Comparison of ENCODE assay signal across 16 cellular contexts in the genomic region with DNA sequence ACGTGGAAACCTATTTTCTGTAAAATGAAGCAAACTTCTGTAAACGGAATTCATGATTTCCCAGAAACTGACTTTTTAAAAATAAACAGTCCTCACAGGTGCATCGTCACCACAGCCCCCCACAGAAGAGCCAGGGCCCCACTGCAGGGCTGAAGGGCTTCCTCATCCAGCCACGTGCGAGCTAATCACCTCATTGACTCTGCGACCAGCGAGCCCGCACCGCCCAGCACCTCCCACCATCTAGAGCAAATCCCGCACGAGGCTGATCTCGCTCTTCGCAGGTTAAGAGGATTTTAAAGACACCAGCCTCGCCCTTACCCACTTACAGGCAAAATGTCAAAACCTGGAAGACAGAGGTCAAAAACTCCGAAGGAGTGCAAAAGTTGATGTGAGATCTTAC. TPM values are rescaled to one million over a fixed set of nuclear protein-coding genes. Genes with fewer than 3 reads are reported as not detected.
DNase-seq lines count a peak whose midpoint lies in the region; ATAC-seq, FAIRE-seq and TF ChIP-seq lines count a peak whose summit lies in the region.
"Had no signal": no experiment of that assay in that cellular context is flagged by ENCODE, and none has a peak within 500 bp of the region (broad histone marks: within the 10 kb centered on the region; RNA-seq: fewer than 3 reads in every experiment).

No MANE protein-coding gene starts in this region.

- H4K20me1 ChIP-seq in K562 (replicated peaks; ENCODE audit: control insufficient read depth, insufficient read depth, low read length): no peaks in the 10 kb centered on the region

- no peaks in the 10 kb centered on the region for H3K27me3 Mint-ChIP-seq in Caco-2 (ENCODE audit: insufficient read depth, unreplicated experiment)
- H3K27me3 Mint-ChIP-seq in naive thymus-derived CD4-positive, alpha-beta T cell: peaks cover 24 to 43% (median 31%) of the 10 kb centered on the region in 5 donors

- no peak for ATAC-seq in K562
- ATAC-seq in naive thymus-derived CD4-positive, alpha-beta T cell: no peak
- ATAC-seq: sciatic nerve had no signal

- no peak overlapping the region for H3K4me2 ChIP-seq in K562 (ENCODE audit: insufficient read depth, low read length)

- BruUV-seq in Caco-2 (replicated peaks; lab: Mats Ljungman, UMichigan) (no TSS peak), K562 (replicated peaks; lab: Mats Ljungman, UMichigan) (no TSS peak)

- DNase-seq in Caco-2 (no peak), H7 (peak; percentile 74), K562 (ENCODE audit: extremely low read depth in 1 of 4, low spot score in 3 of 4) (peak in 1 of 4 experiments; percentile 8), AML-193 (lab: John Stamatoyannopoulos, UW) (no peak), GM13977 (ENCODE audit: low spot score) (no peak), NCI-H446 treated with DMSO at 0.1 percent for 48 hours (lab: John Stamatoyannopoulos, UW) (no peak), DMS114 treated with DMSO at 0.1 percent for 48 hours (lab: John Stamatoyannopoulos, UW; ENCODE audit: unreplicated experiment) (no peak)
- no peak for DNase-seq in naive thymus-derived CD4-positive, alpha-beta T cell
- DNase-seq: activated CD4-positive, CD25-positive, alpha-beta regulatory T cell treated with anti-CD3 and anti-CD28 coated beads, Interleukin-2, amount 50 U/mL, for 72 hours; NCI-H1417 treated with DMSO at 0.1 percent for 48 hours; stimulated activated naive CD4-positive, alpha-beta T cell had no signal

- no peak for TF ChIP-seq RAD21 in K562 (CRISPR knock-in tag; conservative IDR thresholded peaks at IDR 0.05 in 1 of 2, IDR thresholded peaks at IDR 0.05 in 1 of 2)

- H2AFZ ChIP-seq in K562 (ENCODE audit: low read depth, low read length): no peak overlapping the region

- TF ChIP-seq CTCF in Caco-2 (IDR thresholded peaks at IDR 0.05; ENCODE audit: insufficient read depth in 1 of 2, low read depth in 1 of 2, low read length in 1 of 2, severe bottlenecking in 1 of 2, unreplicated experiment in 1 of 2) (no peak), K562 (IDR thresholded peaks at IDR 0.05 in 2 of 3, conservative IDR thresholded peaks at IDR 0.05 in 1 of 3; ENCODE audit: insufficient read depth in 2 of 3, low read depth in 1 of 3, low read length in 3 of 3) (no peak), GM13977 (IDR thresholded peaks at IDR 0.05; ENCODE audit: extremely low read depth, insufficient read depth, missing control alignments) (no peak)

- POLR2A ChIA-PET in Caco-2 (lab: Charles Lee) (no interaction called here), K562 (lab: Yijun Ruan, JAX) (no interaction called here)
- POLR2A ChIA-PET in naive thymus-derived CD4-positive, alpha-beta T cell (lab: Charles Lee): no interaction called here

- H3K4me3 ChIP-seq in Caco-2 (ENCODE audit: low read depth, low read length) (no peak overlapping the region), H7 (ENCODE audit: insufficient read depth, low read depth, low read length) (no peak overlapping the region), K562 (no peak overlapping the region)
- H3K4me3 ChIP-seq in naive thymus-derived CD4-positive, alpha-beta T cell (ENCODE audit: low read length): no peak overlapping the region

- no peaks in the 10 kb centered on the region; the same call in 2 of the 3 replicates for H3K79me2 ChIP-seq in K562 (ENCODE audit: control insufficient read depth, insufficient read depth, low read length)

- H3K9me3 Mint-ChIP-seq in Caco-2 (ENCODE audit: unreplicated experiment): no peaks in the 10 kb centered on the region
- H3K9me3 Mint-ChIP-seq in naive thymus-derived CD4-positive, alpha-beta T cell: peaks cover 0 to 2% (median 0%) of the 10 kb centered on the region in 11 donors
- H3K9me3 Mint-ChIP-seq: activated T-helper 2 cell treated with anti-CD3 and anti-CD28 coated beads, Interferon-gamma antibody, Interleukin-2, Interleukin-4, amounts not matched to agents 10 μg/mL and 5 μg/mL and 100 μg/mL, durations not matched to agents 14 hours and 24 hours and 36 hours had no signal

- FAIRE-seq in K562 (lab: Jason Lieb, UNC): no peak
- FAIRE-seq: bronchial epithelial cell, endothelial cell of umbilical vein had no signal

- intact Hi-C loops in Caco-2 (cut with micrococcal nuclease; ENCODE audit: unreplicated experiment): loop anchor here (2.0 kb wide), 1 partner anchor 15 kb away; the partner anchor contains the start of gene PPP2R3B
- intact Hi-C loops in K562 (cut with micrococcal nuclease): no loop called here
- intact Hi-C loops in naive thymus-derived CD4-positive, alpha-beta T cell (cut with micrococcal nuclease): no loop called here

- H3K27me3 ChIP-seq in Caco-2 (replicated peaks; ENCODE audit: control insufficient read depth, insufficient read depth, low read length) (no peaks in the 10 kb centered on the region), H7 (ENCODE audit: control insufficient read depth, insufficient read depth, low read length) (peaks cover 19% of the 10 kb centered on the region), K562 (ENCODE audit: control insufficient read depth in 2 of 2, insufficient read depth in 2 of 2, low read length in 2 of 2) (no peaks in the 10 kb centered on the region)
- H3K27me3 ChIP-seq in naive thymus-derived CD4-positive, alpha-beta T cell (ENCODE audit: control insufficient read depth in 2 of 2, insufficient read depth in 2 of 2, low read length in 2 of 2): peaks cover 0 to 8% of the 10 kb centered on the region in 2 donors

- peaks cover 6% of the 10 kb centered on the region for H3K4me1 Mint-ChIP-seq in Caco-2 (ENCODE audit: low read depth, unreplicated experiment)
- H3K4me1 Mint-ChIP-seq in naive thymus-derived CD4-positive, alpha-beta T cell: peaks cover 16 to 43% (median 35%) of the 10 kb centered on the region in 7 donors

- in situ Hi-C loops in K562 (cut with MboI): no loop called here
- in situ Hi-C loops in GM13977 (cut with MboI; ENCODE audit: low pct_unique_long_range_greater_than_20kb, low sequenced_read_pairs, unreplicated experiment): no loop called here

- TF ChIP-seq EP300 in K562 (IDR thresholded peaks at IDR 0.05; ENCODE audit: low read length): no peak

- no peak for TF ChIP-seq POLR2A in K562 (conservative IDR thresholded peaks at IDR 0.05)

- no peak overlapping the region for H3K9ac ChIP-seq in K562 (ENCODE audit: insufficient read depth in 1 of 2, low read depth in 2 of 2, low read length in 2 of 2)

- no peak overlapping the region for H3K27ac Mint-ChIP-seq in Caco-2 (ENCODE audit: unreplicated experiment)
- H3K27ac Mint-ChIP-seq in naive thymus-derived CD4-positive, alpha-beta T cell: peak overlapping the region in 1 of 9 donors; percentile 55
- H3K27ac Mint-ChIP-seq: activated T-helper 2 cell treated with anti-CD3 and anti-CD28 coated beads, Interferon-gamma antibody, Interleukin-2, Interleukin-4, amounts not matched to agents 10 μg/mL and 5 μg/mL and 100 μg/mL, durations not matched to agents 14 hours and 24 hours and 36 hours had no signal

- no peaks in the 10 kb centered on the region for H3K9me3 ChIP-seq in Caco-2
- no peaks in the 10 kb centered on the region for H3K9me3 ChIP-seq in K562 (replicated peaks; ENCODE audit: control insufficient read depth, insufficient read depth, low read depth, low read length)
- H3K9me3 ChIP-seq in naive thymus-derived CD4-positive, alpha-beta T cell (ENCODE audit: control insufficient read depth in 2 of 3, low read length in 3 of 3): no peaks in the 10 kb centered on the region

- H3K36me3 ChIP-seq in Caco-2 (ENCODE audit: control insufficient read depth, insufficient read depth, low read length) (no peaks in the 10 kb centered on the region), H7 (replicated peaks; ENCODE audit: control insufficient read depth, insufficient read depth, low read length) (no peaks in the 10 kb centered on the region), K562 (ENCODE audit: control insufficient read depth, insufficient read depth, low read length) (no peaks in the 10 kb centered on the region; the same call in 2 of the 3 replicates)
- no peaks in the 10 kb centered on the region for H3K36me3 ChIP-seq in naive thymus-derived CD4-positive, alpha-beta T cell (ENCODE audit: control insufficient read depth in 2 of 3, insufficient read depth in 3 of 3, low read length in 3 of 3)

- no peak overlapping the region for H3K27ac ChIP-seq in K562 (ENCODE audit: extremely low read depth, low read depth, low read length)
- H3K27ac ChIP-seq in naive thymus-derived CD4-positive, alpha-beta T cell (ENCODE audit: low read depth, low read length): no peak overlapping the region
- H3K27ac ChIP-seq: C4-2B had no signal

- CTCF ChIA-PET in Caco-2 (lab: Charles Lee): no interaction called here
- CTCF ChIA-PET in K562 (lab: Yijun Ruan, JAX; ENCODE audit: low intra/inter-chr PET ratio): no interaction called here
- CTCF ChIA-PET in naive thymus-derived CD4-positive, alpha-beta T cell (lab: Charles Lee): no interaction called here

- H3K9me1 ChIP-seq in K562 (ENCODE audit: control insufficient read depth, insufficient read depth, low read length): no peaks in the 10 kb centered on the region

- peak overlapping the region; percentile 71 for H3K4me3 Mint-ChIP-seq in Caco-2 (ENCODE audit: unreplicated experiment)
- H3K4me3 Mint-ChIP-seq in naive thymus-derived CD4-positive, alpha-beta T cell: peak overlapping the region in 6 of 10 donors; percentile 54 to 79 (median 70)

- WGBS in K562 (ENCODE audit: insufficient coverage, low coverage, missing lambda C conversion rate): 25% methylated on average over 13 of the region's 15 CpGs

- H3K4me1 ChIP-seq in Caco-2 (peaks cover 9% of the 10 kb centered on the region), K562 (replicated peaks in 1 of 2; ENCODE audit: control insufficient read depth in 2 of 2, insufficient read depth in 2 of 2, low read length in 2 of 2) (peaks cover 3 to 44% of the 10 kb centered on the region in 2 experiments; a peak in 4 of 5 replicates)
- H3K4me1 ChIP-seq in naive thymus-derived CD4-positive, alpha-beta T cell (ENCODE audit: control insufficient read depth in 2 of 2, insufficient read depth in 2 of 2, low read length in 2 of 2): peaks cover 0 to 9% of the 10 kb centered on the region in 2 donors

- H3K36me3 Mint-ChIP-seq in Caco-2 (ENCODE audit: insufficient read depth, unreplicated experiment): peaks cover 10% of the 10 kb centered on the region
- peaks cover 0 to 16% (median 4%) of the 10 kb centered on the region in 5 donors for H3K36me3 Mint-ChIP-seq in naive thymus-derived CD4-positive, alpha-beta T cell

RNA-seq across cellular contexts. Expression of gene PPP2R3B, which starts 14.8 kb away (rescaled TPM):
- total RNA-seq in Caco-2 (2022) (57.9 and 71.3 TPM in 2 replicates), K562 (2014; rRNA removed) (14.7 and 16.2 TPM in 2 replicates), K562 (2014; rRNA removed; fragmentation: Illumina TruSeq; extraction: Trizol) (3.3 and 4.4 TPM in 2 replicates), K562 (2015; rRNA removed; fragmentation: Illumina TruSeq; extraction: Trizol) (6.9 and 7.8 TPM in 2 replicates), K562 (2021) (15.4 and 18.2 TPM in 2 replicates)
- 63.1 and 113 TPM in 2 replicates for total RNA-seq in H7 (2014; rRNA removed; shearing (Covaris generic))
- total RNA-seq in K562 (2011; cell fraction: chromatin; rRNA removed; ENCODE audit: low replicate concordance): 21.2 and 55.6 TPM in 2 replicates
- 36.2 and 47.1 TPM in 2 replicates for total RNA-seq in K562 (2011; cell fraction: nucleolus; rRNA removed)
- 22.7 and 27.4 TPM in 2 replicates for total RNA-seq in K562 (2011; cell fraction: nucleoplasm; rRNA removed)
- polyA plus RNA-seq in K562 (2011; rRNA removed) (8.5 and 11.0 TPM in 2 replicates), K562 (2014; fragmentation: Illumina TruSeq; extraction: Trizol) (3.8 and 8.0 TPM in 2 replicates), K562 (2014; fragmentation: Nextera tagmentation; extraction: Ambion mirVana) (under 1 TPM in 1 of 2 experiments, not detected in 1; 0.04 TPM), K562 (2014; rRNA removed) (13.6 and 14.3 TPM in 2 replicates)
- polyA plus RNA-seq in K562 (2011; cell fraction: cytosol; rRNA removed): 6.7 and 10.8 TPM in 2 replicates
- polyA plus RNA-seq in K562 (2011; cell fraction: nucleus; rRNA removed): 69.9 and 88.7 TPM in 2 replicates
- polyA plus RNA-seq in K562 (2012): 9.5 and 25.9 TPM in 2 replicates
- 11.0 and 12.1 TPM in 2 replicates for polyA minus RNA-seq in K562 (2011; rRNA and poly(A)+ RNA removed)
- 16.1 and 39.0 TPM in 2 replicates for polyA minus RNA-seq in K562 (2011; cell fraction: cytosol; rRNA and poly(A)+ RNA removed)
- polyA minus RNA-seq in K562 (2011; cell fraction: nucleus; rRNA and poly(A)+ RNA removed): 20.7 and 22.9 TPM in 2 replicates
- total RNA-seq in naive thymus-derived CD4-positive, alpha-beta T cell: 10 to 100 TPM; 24.9 to 53.5 (median 32.5) TPM
- 10 to 100 TPM in 1 of 2 donors, 1 to 10 TPM in 1; 7.3 to 13.8 TPM for polyA plus RNA-seq in naive thymus-derived CD4-positive, alpha-beta T cell

RNA-seq across cellular contexts. Expression of gene GTPBP6, which starts 53.3 kb away (rescaled TPM):
- total RNA-seq in Caco-2 (2022) (72.4 and 75.0 TPM in 2 replicates), K562 (2014; rRNA removed) (28.6 and 34.9 TPM in 2 replicates), K562 (2014; rRNA removed; fragmentation: Illumina TruSeq; extraction: Trizol) (1.8 and 2.7 TPM in 2 replicates), K562 (2015; rRNA removed; fragmentation: Illumina TruSeq; extraction: Trizol) (11.6 and 13.3 TPM in 2 replicates), K562 (2021) (34.1 and 35.2 TPM in 2 replicates)
- 38.4 and 48.9 TPM in 2 replicates for total RNA-seq in H7 (2014; rRNA removed; shearing (Covaris generic))
- total RNA-seq in K562 (2011; cell fraction: chromatin; rRNA removed; ENCODE audit: low replicate concordance): 8.2 and 16.9 TPM in 2 replicates
- 12.7 and 13.9 TPM in 2 replicates for total RNA-seq in K562 (2011; cell fraction: nucleolus; rRNA removed)
- total RNA-seq in K562 (2011; cell fraction: nucleoplasm; rRNA removed): 7.4 and 11.1 TPM in 2 replicates
- polyA plus RNA-seq in K562 (2011; rRNA removed) (8.0 and 13.2 TPM in 2 replicates), K562 (2014; fragmentation: Illumina TruSeq; extraction: Trizol) (4.7 and 14.6 TPM in 2 replicates), K562 (2014; fragmentation: Nextera tagmentation; extraction: Ambion mirVana) (under 1 TPM; 0.24 to 0.50 TPM), K562 (2014; rRNA removed) (23.7 and 26.4 TPM in 2 replicates)
- 11.9 and 25.0 TPM in 2 replicates for polyA plus RNA-seq in K562 (2011; cell fraction: cytosol; rRNA removed)
- 21.1 and 25.4 TPM in 2 replicates for polyA plus RNA-seq in K562 (2011; cell fraction: nucleus; rRNA removed)
- polyA plus RNA-seq in K562 (2012): 18.5 and 21.7 TPM in 2 replicates
- 4.6 and 6.0 TPM in 2 replicates for polyA minus RNA-seq in K562 (2011; rRNA and poly(A)+ RNA removed)
- 8.3 and 9.6 TPM in 2 replicates for polyA minus RNA-seq in K562 (2011; cell fraction: cytosol; rRNA and poly(A)+ RNA removed)
- 5.1 and 5.6 TPM in 2 replicates for polyA minus RNA-seq in K562 (2011; cell fraction: nucleus; rRNA and poly(A)+ RNA removed)
- 10 to 100 TPM; 52.1 to 95.2 (median 75.1) TPM for total RNA-seq in naive thymus-derived CD4-positive, alpha-beta T cell
- polyA plus RNA-seq in naive thymus-derived CD4-positive, alpha-beta T cell: 10 to 100 TPM; 38.9 to 68.0 TPM
